Comparison of ENCODE assay signal across 9 cellular contexts in the genomic region with DNA sequence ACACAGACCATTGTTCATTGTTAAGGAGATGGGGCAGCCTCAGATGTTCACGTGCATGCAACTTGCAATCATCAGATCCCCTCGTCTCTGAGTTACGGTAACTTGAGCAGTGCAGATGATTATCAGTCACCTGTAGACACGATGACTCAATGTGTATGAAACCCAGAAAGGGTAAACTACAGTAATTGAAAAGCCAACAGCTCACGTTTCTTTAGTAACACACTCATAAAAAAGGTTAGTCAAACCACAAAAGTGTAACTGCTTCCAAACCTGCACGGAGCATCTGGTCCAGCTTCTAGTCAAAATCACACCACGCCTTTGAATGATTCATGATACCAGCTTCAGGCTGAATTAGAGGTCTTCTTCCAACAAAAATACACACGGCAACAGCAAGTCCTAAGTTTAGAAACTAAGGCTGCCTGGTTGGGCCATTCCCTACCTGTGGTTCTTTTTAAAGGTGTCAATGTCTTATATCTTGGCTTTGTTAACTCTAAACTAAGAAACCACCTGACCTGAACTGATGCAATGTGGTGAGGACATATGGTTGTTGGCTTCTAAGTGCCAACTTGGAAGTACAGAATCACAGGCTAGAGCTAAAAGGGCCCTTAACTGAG. TPM values are rescaled to one million over a fixed set of nuclear protein-coding genes. Genes with fewer than 3 reads are reported as not detected.
A peak's percentile ranks its signal among the peaks of the same experiment; 100 is the strongest.
DNase-seq lines count a peak whose midpoint lies in the region; ATAC-seq, FAIRE-seq and TF ChIP-seq lines count a peak whose summit lies in the region.
"Had no signal": no experiment of that assay in that cellular context is flagged by ENCODE, and none has a peak within 500 bp of the region (broad histone marks: within the 10 kb centered on the region; RNA-seq: fewer than 3 reads in every experiment).

No MANE protein-coding gene starts in this region.

- H3K36me3 ChIP-seq in spleen (peaks cover 0 to 52% (median 12%) of the 10 kb centered on the region in 6 donors), aorta (ENCODE audit: control insufficient read depth in 1 of 2, insufficient read depth in 2 of 2, low read length in 1 of 2) (no peaks in the 10 kb centered on the region), stomach (no peaks in the 10 kb centered on the region)

- peak overlapping the region; percentile 2 to 92 (median 83) for H3K27ac ChIP-seq in spleen
- no peak overlapping the region for H3K27ac ChIP-seq in aorta (ENCODE audit: low read depth in 1 of 2, low read length in 2 of 2)
- peak overlapping the region in 2 of 5 donors; percentile 2 to 47 for H3K27ac ChIP-seq in stomach

- ATAC-seq in GM18517 (IDR thresholded peaks at IDR 0.05; ENCODE audit: unreplicated experiment), result peak; percentile 47
- peak; percentile 61 for ATAC-seq in HG02884 (IDR thresholded peaks at IDR 0.05; ENCODE audit: unreplicated experiment)
- no peak for ATAC-seq in aorta (ENCODE audit: low FRiP score)

- H3K9me3 ChIP-seq in spleen (no peaks in the 10 kb centered on the region), aorta (ENCODE audit: control insufficient read depth, low read length) (no peaks in the 10 kb centered on the region), stomach (no peaks in the 10 kb centered on the region)

- no peak for TF ChIP-seq POLR2A in spleen (IDR thresholded peaks at IDR 0.05)
- TF ChIP-seq POLR2A in GM12892 (IDR thresholded peaks at IDR 0.05; ENCODE audit: low read depth, low read length), result no peak; the same call in 1 of the 2 replicates
- no peak for TF ChIP-seq POLR2A in stomach (IDR thresholded peaks at IDR 0.05)

- H3K4me3 ChIP-seq in spleen (peak overlapping the region in 1 of 8 donors; percentile 46), aorta (ENCODE audit: low read length in 2 of 2) (no peak overlapping the region), stomach (no peak overlapping the region)

- peak; percentile 94 for DNase-seq in NCI-H2171 treated with DMSO at 0.1 percent for 48 hours (lab: John Stamatoyannopoulos, UW)
- DNase-seq in activated T-helper 1 cell treated with Interleukin-2 at 50 U/mL for 16 hours (ENCODE audit: low read depth), result peak; percentile 37
- no peak for DNase-seq in spleen
- DNase-seq in GM12892 (ENCODE audit: insufficient read length), result no peak
- DNase-seq in aorta, result no peak
- DNase-seq in stomach, result no peak

- no peak for TF ChIP-seq EP300 in stomach (IDR thresholded peaks at IDR 0.05)

- TF ChIP-seq CTCF in spleen (IDR thresholded peaks at IDR 0.05 in 8 of 11, conservative IDR thresholded peaks at IDR 0.05 in 3 of 11) (no peak), stomach (IDR thresholded peaks at IDR 0.05) (no peak)

- WGBS in spleen, 5 donors, result 48 to 64% (median 57%) methylated on average over 8 of the region's 8 CpGs
- 53 to 58% methylated on average over 8 of the region's 8 CpGs for WGBS in aorta, 2 donors
- 44 to 53% (median 45%) methylated on average over 8 of the region's 8 CpGs for WGBS in stomach, 5 donors

- no peak for FAIRE-seq in GM12892 (lab: Jason Lieb, UNC)

- peaks cover 34 to 100% (median 97%) of the 10 kb centered on the region in 6 donors for H3K4me1 ChIP-seq in spleen
- H3K4me1 ChIP-seq in aorta (ENCODE audit: control insufficient read depth in 1 of 2, insufficient read depth in 2 of 2, low read length in 2 of 2), result no peaks in the 10 kb centered on the region
- H3K4me1 ChIP-seq in stomach, result no peaks in the 10 kb centered on the region

- H3K27me3 ChIP-seq in spleen (replicated peaks in 1 of 7) (no peaks in the 10 kb centered on the region), aorta (ENCODE audit: control insufficient read depth in 1 of 2, insufficient read depth in 2 of 2, low read length in 1 of 2) (no peaks in the 10 kb centered on the region), stomach (peaks cover 0 to 16% (median 0%) of the 10 kb centered on the region in 3 donors)

- intact Hi-C loops in spleen (cut with DNase I; ENCODE audit: low total_unique reads), result no loop called here
- intact Hi-C loops in aorta (cut with DNase I), result no loop called here
- intact Hi-C loops in stomach (cut with DNase I; ENCODE audit: low total_unique reads), result no loop called here

RNA-seq across cellular contexts. Expression of a gene that starts 32.3 kb away (rescaled TPM):
- total RNA-seq in spleen (1 to 10 TPM in 2 of 7 donors, under 1 TPM in 4, not detected in 1; 0.51 to 1.9 (median 0.66) TPM), aorta (1 to 10 TPM in 1 of 2 donors, under 1 TPM in 1; 0.42 to 1.6 TPM), stomach (10 to 100 TPM in 3 of 5 donors, 1 to 10 TPM in 2; 2.3 to 43.9 (median 31.2) TPM)
- polyA plus RNA-seq in spleen (under 1 TPM; 0.04 to 0.19 (median 0.14) TPM), aorta (under 1 TPM; 0.23 to 0.75 TPM), stomach (10 to 100 TPM in 2 of 3 donors, 1 to 10 TPM in 1; 9.5 to 34.7 (median 14.7) TPM)
- not detected for polyA plus RNA-seq in GM12892 (2012; ENCODE audit: missing spikeins)
- total RNA-seq: mononuclear cell had no signal

RNA-seq across cellular contexts. Expression of a gene that starts 39.7 kb away (rescaled TPM):
- total RNA-seq in spleen (10 to 100 TPM; 28.0 to 58.2 (median 40.5) TPM), aorta (10 to 100 TPM; 21.6 to 28.2 TPM), stomach (100 to 1,000 TPM in 2 of 5 donors, 10 to 100 TPM in 2, 1 to 10 TPM in 1; 9.3 to 312 (median 25.9) TPM)
- polyA plus RNA-seq in spleen (10 to 100 TPM; 60.9 to 85.2 (median 78.7) TPM), aorta (10 to 100 TPM; 63.9 to 82.4 TPM), stomach (100 to 1,000 TPM; 106 to 134 (median 132) TPM)
- polyA plus RNA-seq in GM12892 (2012; ENCODE audit: missing spikeins), result 51.1 TPM

Comparison
In these comparisons a context has a peak if more than half of its experiments do, and no peak if none do; other contexts are left out.
1. DNase-seq: peak in NCI-H2171 treated with DMSO at 0.1 percent for 48 hours (single experiment) and activated T-helper 1 cell treated with Interleukin-2 at 50 U/mL for 16 hours (single experiment); none in spleen (single experiment), GM12892 (single experiment), aorta (0 of 2) and stomach (single experiment).
2. H3K27ac ChIP-seq: peak in spleen (8 of 8); none in aorta (0 of 2).